In genomic region chr16:51453296-51453695, GRCh38 we compare ENCODE assay signal across 18 cellular contexts.
"Had no signal": no experiment of that assay in that cellular context is flagged by ENCODE, and none has a peak within 500 bp of the region (broad histone marks: within the 10 kb centered on the region; RNA-seq: fewer than 3 reads in every experiment).

No MANE protein-coding gene starts in this region.

- DNase-seq: cortex of kidney; dorsolateral prefrontal cortex; effector CD8-positive, alpha-beta T cell; gastrocnemius medialis; heart right ventricle; hypothalamus; kidney glomerular epithelial cell; naive thymus-derived CD4-positive, alpha-beta T cell; pancreas; psoas muscle; stimulated activated CD4-positive, alpha-beta T cell treated with anti-CD3 and anti-CD28 coated beads, Interleukin-2, amount 100 ng/mL, for 24 hours; stimulated activated CD4-positive, alpha-beta T cell treated with anti-CD3 and anti-CD28 coated beads, Interleukin-4, amount 100 ng/mL, for 4 hours; stimulated activated naive B cell treated with anti-CD40 and anti-IgM and Interleukin-4, amounts not matched to agents 10 μg/mL and 1 μg/mL and 100 μg/mL, for 72 hours; stimulated activated naive CD8-positive, alpha-beta T cell treated with anti-CD3 and anti-CD28 coated beads, Interleukin-15, amount 100 ng/mL, for 72 hours; transverse colon had no signal

- H3K36me3 Mint-ChIP-seq: stimulated activated naive B cell treated with anti-CD40 and anti-IgM and Interleukin-4, amounts not matched to agents 10 μg/mL and 1 μg/mL and 100 μg/mL, for 72 hours had no signal

- H3K27ac ChIP-seq: dorsolateral prefrontal cortex, gastrocnemius medialis, heart right ventricle, pancreas, psoas muscle, thoracic aorta, transverse colon had no signal

- H3K27me3 Mint-ChIP-seq: naive thymus-derived CD4-positive, alpha-beta T cell; stimulated activated naive B cell treated with anti-CD40 and anti-IgM and Interleukin-4, amounts not matched to agents 10 μg/mL and 1 μg/mL and 100 μg/mL, for 72 hours; stimulated activated naive CD8-positive, alpha-beta T cell treated with anti-CD3 and anti-CD28 coated beads, Interleukin-15, amount 100 ng/mL, for 72 hours had no signal

- H3K4me1 ChIP-seq: gastrocnemius medialis, heart right ventricle, pancreas, psoas muscle, transverse colon had no signal

- H3K36me3 ChIP-seq: gastrocnemius medialis, heart right ventricle, pancreas, thoracic aorta, transverse colon had no signal

- H3K4me3 Mint-ChIP-seq: naive thymus-derived CD4-positive, alpha-beta T cell; stimulated activated naive B cell treated with anti-CD40 and anti-IgM and Interleukin-4, amounts not matched to agents 10 μg/mL and 1 μg/mL and 100 μg/mL, for 72 hours; stimulated activated naive CD8-positive, alpha-beta T cell treated with anti-CD3 and anti-CD28 coated beads, Interleukin-15, amount 100 ng/mL, for 72 hours had no signal

- ATAC-seq: esophagus mucosa; gastrocnemius medialis; heart right ventricle; naive thymus-derived CD4-positive, alpha-beta T cell; pancreas; psoas muscle; sciatic nerve; stimulated activated naive B cell treated with anti-CD40 and anti-IgM and Interleukin-4, amounts not matched to agents 10 μg/mL and 1 μg/mL and 100 μg/mL, for 72 hours; stimulated activated naive CD8-positive, alpha-beta T cell treated with anti-CD3 and anti-CD28 coated beads, Interleukin-15, amount 100 ng/mL, for 72 hours had no signal

- H3K4me1 Mint-ChIP-seq: naive thymus-derived CD4-positive, alpha-beta T cell; stimulated activated naive B cell treated with anti-CD40 and anti-IgM and Interleukin-4, amounts not matched to agents 10 μg/mL and 1 μg/mL and 100 μg/mL, for 72 hours; stimulated activated naive CD8-positive, alpha-beta T cell treated with anti-CD3 and anti-CD28 coated beads, Interleukin-15, amount 100 ng/mL, for 72 hours had no signal

- H3K27me3 ChIP-seq: gastrocnemius medialis, pancreas, transverse colon had no signal

- H3K27ac Mint-ChIP-seq: naive thymus-derived CD4-positive, alpha-beta T cell; stimulated activated naive B cell treated with anti-CD40 and anti-IgM and Interleukin-4, amounts not matched to agents 10 μg/mL and 1 μg/mL and 100 μg/mL, for 72 hours; stimulated activated naive CD8-positive, alpha-beta T cell treated with anti-CD3 and anti-CD28 coated beads, Interleukin-15, amount 100 ng/mL, for 72 hours had no signal

- H3K4me3 ChIP-seq: dorsolateral prefrontal cortex, gastrocnemius medialis, heart right ventricle, pancreas, psoas muscle, thoracic aorta, transverse colon had no signal

- H3K9me3 ChIP-seq: gastrocnemius medialis, heart right ventricle, pancreas, psoas muscle, thoracic aorta, transverse colon had no signal
